In genomic region chr3:62201438-62202035, GRCh38 we compare ENCODE assay signal across 8 cellular contexts.
DNase-seq lines count a peak whose midpoint lies in the region; ATAC-seq and TF ChIP-seq lines count a peak whose summit lies in the region.

No MANE protein-coding gene starts in this region.

- peak; percentile 42; the same call in 2 of the 3 replicates for TF ChIP-seq CTCF in GM12872 (IDR thresholded peaks at IDR 0.05; ENCODE audit: insufficient read depth, low read depth, low read length)

- no peak for ATAC-seq in HG03432 (IDR thresholded peaks at IDR 0.05; ENCODE audit: unreplicated experiment)
- no peak for ATAC-seq in HG02938 (IDR thresholded peaks at IDR 0.05; ENCODE audit: unreplicated experiment)

- DNase-seq in A172 (ENCODE audit: low spot score) (peak; percentile 34), NCI-H446 treated with DMSO at 0.1 percent for 48 hours (lab: John Stamatoyannopoulos, UW) (peak; percentile 9), cerebellar cortex (ENCODE audit: low spot score) (peak; percentile 47), medulla oblongata (ENCODE audit: extremely low spot score) (peak; percentile 55)
- DNase-seq in stimulated activated CD4-positive, alpha-beta T cell treated with anti-CD3 and anti-CD28 coated beads, Interleukin-4, amount 100 ng/mL, for 1 hour, result no peak
